8 cellular contexts compared by ENCODE assay signal in genomic region chr17:42980766-42981397, GRCh38. TPM values are rescaled to one million over a fixed set of nuclear protein-coding genes. Genes with fewer than 3 reads are reported as not detected.
DNase-seq lines count a peak whose midpoint lies in the region; ATAC-seq and TF ChIP-seq lines count a peak whose summit lies in the region.

No MANE protein-coding gene starts in this region.

- H3K9me3 ChIP-seq in ectodermal cell (ENCODE audit: control insufficient read depth, low read length), result no peaks in the 10 kb centered on the region

- peak; percentile 35 for ATAC-seq in HG03095 (IDR thresholded peaks at IDR 0.05; ENCODE audit: unreplicated experiment)
- peak; percentile 86 for ATAC-seq in activated CD8-positive, alpha-beta T cell treated with anti-CD3 and anti-CD28 coated beads for 36 hours

- no peak for TF ChIP-seq CTCF in activated CD8-positive, alpha-beta T cell treated with anti-CD3 and anti-CD28 coated beads for 36 hours (IDR thresholded peaks at IDR 0.05)

- POLR2A ChIA-PET in activated CD8-positive, alpha-beta T cell treated with anti-CD3 and anti-CD28 coated beads for 36 hours (lab: Charles Lee), result interaction anchor here (1.4 kb wide), 2 partner anchors 17 kb away, joined by 4 to 14 read pairs; partner anchors contain the start of genes AARSD1 and RPL27

- peak overlapping the region; percentile 99 for H3K27ac Mint-ChIP-seq in activated CD8-positive, alpha-beta T cell treated with anti-CD3 and anti-CD28 coated beads for 36 hours

- intact Hi-C loops in activated CD8-positive, alpha-beta T cell treated with anti-CD3 and anti-CD28 coated beads for 36 hours (cut with micrococcal nuclease), result no loop called here

- no peaks in the 10 kb centered on the region for H3K9me3 Mint-ChIP-seq in activated CD8-positive, alpha-beta T cell treated with anti-CD3 and anti-CD28 coated beads for 36 hours

- H3K27ac ChIP-seq in ectodermal cell (ENCODE audit: insufficient read depth, low read depth, low read length, poor library complexity, severe bottlenecking), result peak overlapping the region; percentile 44

- CTCF ChIA-PET in activated CD8-positive, alpha-beta T cell treated with anti-CD3 and anti-CD28 coated beads for 36 hours (lab: Charles Lee), result no interaction called here

- H3K27me3 ChIP-seq in ectodermal cell (ENCODE audit: control insufficient read depth, insufficient read depth, low read length, poor library complexity, severe bottlenecking), result no peaks in the 10 kb centered on the region

- peaks cover 19% of the 10 kb centered on the region for H3K4me1 ChIP-seq in ectodermal cell (ENCODE audit: control insufficient read depth, insufficient read depth, low read length)

- H3K4me1 Mint-ChIP-seq in activated CD8-positive, alpha-beta T cell treated with anti-CD3 and anti-CD28 coated beads for 36 hours (ENCODE audit: low read depth), result peaks cover 28% of the 10 kb centered on the region

- peak overlapping the region; percentile 96 for H3K4me3 Mint-ChIP-seq in activated CD8-positive, alpha-beta T cell treated with anti-CD3 and anti-CD28 coated beads for 36 hours

- WGBS in ectodermal cell, 2 experiments, result 1% methylated on average over 67 of the region's 67 CpGs

- peak; percentile 56 for DNase-seq in NCI-H82 (lab: John Stamatoyannopoulos, UW)
- DNase-seq in NCI-H82 treated with DMSO at 0.1 percent for 48 hours (lab: John Stamatoyannopoulos, UW; ENCODE audit: unreplicated experiment), result no peak
- peak; percentile 74 for DNase-seq in NCI-H748 (lab: John Stamatoyannopoulos, UW; ENCODE audit: unreplicated experiment)
- DNase-seq in activated CD8-positive, alpha-beta T cell treated with anti-CD3 and anti-CD28 coated beads for 36 hours, result peak; percentile 91
- DNase-seq in mesenteric fat pad (ENCODE audit: low spot score), result peak; percentile 89
- DNase-seq in stimulated activated CD8-positive, alpha-beta memory T cell treated with anti-CD3 and anti-CD28 coated beads, Interleukin-7, amount 100 ng/mL, for 24 hours (ENCODE audit: low read depth), result peak; percentile 39

- H3K27me3 Mint-ChIP-seq in activated CD8-positive, alpha-beta T cell treated with anti-CD3 and anti-CD28 coated beads for 36 hours, result no peaks in the 10 kb centered on the region

- H3K36me3 ChIP-seq in ectodermal cell (ENCODE audit: control insufficient read depth, insufficient read depth, low read length), result peaks cover 4% of the 10 kb centered on the region

- H3K36me3 Mint-ChIP-seq in activated CD8-positive, alpha-beta T cell treated with anti-CD3 and anti-CD28 coated beads for 36 hours (ENCODE audit: low read depth), result peaks cover 29% of the 10 kb centered on the region

- peak overlapping the region; percentile 92 for H3K4me3 ChIP-seq in ectodermal cell (ENCODE audit: insufficient read depth, low read depth, low read length)

RNA-seq across cellular contexts. Expression of gene RUNDC1, which starts 0.5 kb away (rescaled TPM):
- total RNA-seq in activated CD8-positive, alpha-beta T cell treated with anti-CD3 and anti-CD28 coated beads for 36 hours, result 10 to 100 TPM; 16.1 to 17.0 TPM
- polyA plus RNA-seq in ectodermal cell (2013, experiment 1 of 4), result 12.8 TPM
- polyA plus RNA-seq in ectodermal cell (2013, experiment 2 of 4), result 14.0 TPM
- 10.6 TPM for polyA plus RNA-seq in ectodermal cell (2013, experiment 3 of 4)
- 11.3 TPM for polyA plus RNA-seq in ectodermal cell (2013, experiment 4 of 4)
- 10.6 TPM for total RNA-seq in mesenteric fat pad

RNA-seq across cellular contexts. Expression of gene PTGES3L, which starts 1.0 kb away (rescaled TPM):
- total RNA-seq in activated CD8-positive, alpha-beta T cell treated with anti-CD3 and anti-CD28 coated beads for 36 hours, result 1 to 10 TPM; 2.2 to 2.8 TPM
- 5.0 TPM for polyA plus RNA-seq in ectodermal cell (2013, experiment 1 of 4)
- 7.3 TPM for polyA plus RNA-seq in ectodermal cell (2013, experiment 2 of 4)
- polyA plus RNA-seq in ectodermal cell (2013, experiment 3 of 4), result 3.1 TPM
- polyA plus RNA-seq in ectodermal cell (2013, experiment 4 of 4), result 4.2 TPM
- not detected for total RNA-seq in mesenteric fat pad

RNA-seq across cellular contexts. Expression of gene AARSD1, which starts 16.6 kb away (rescaled TPM):
- total RNA-seq in activated CD8-positive, alpha-beta T cell treated with anti-CD3 and anti-CD28 coated beads for 36 hours, result 10 to 100 TPM; 54.3 to 57.5 TPM
- 62.8 TPM for polyA plus RNA-seq in ectodermal cell (2013, experiment 1 of 4)
- polyA plus RNA-seq in ectodermal cell (2013, experiment 2 of 4), result 71.4 TPM
- 50.3 TPM for polyA plus RNA-seq in ectodermal cell (2013, experiment 3 of 4)
- 47.7 TPM for polyA plus RNA-seq in ectodermal cell (2013, experiment 4 of 4)
- total RNA-seq in mesenteric fat pad, result 39.2 TPM

RNA-seq across cellular contexts. Expression of gene RPL27, which starts 17.3 kb away (rescaled TPM):
- 1,000 to 10,000 TPM; 1,640 to 1,647 TPM for total RNA-seq in activated CD8-positive, alpha-beta T cell treated with anti-CD3 and anti-CD28 coated beads for 36 hours
- polyA plus RNA-seq in ectodermal cell (2013, experiment 1 of 4), result 1,519 TPM
- polyA plus RNA-seq in ectodermal cell (2013, experiment 2 of 4), result 1,565 TPM
- polyA plus RNA-seq in ectodermal cell (2013, experiment 3 of 4), result 2,084 TPM
- 2,168 TPM for polyA plus RNA-seq in ectodermal cell (2013, experiment 4 of 4)
- total RNA-seq in mesenteric fat pad, result 838 TPM

RNA-seq across cellular contexts. Expression of gene IFI35, which starts 25.7 kb away (rescaled TPM):
- total RNA-seq in activated CD8-positive, alpha-beta T cell treated with anti-CD3 and anti-CD28 coated beads for 36 hours, result 10 to 100 TPM; 33.4 to 35.8 TPM
- polyA plus RNA-seq in ectodermal cell (2013, experiment 1 of 4), result 3.3 TPM
- polyA plus RNA-seq in ectodermal cell (2013, experiment 2 of 4), result 2.6 TPM
- 1.4 TPM for polyA plus RNA-seq in ectodermal cell (2013, experiment 3 of 4)
- polyA plus RNA-seq in ectodermal cell (2013, experiment 4 of 4), result 2.5 TPM
- total RNA-seq in mesenteric fat pad, result 33.5 TPM
